ENCODE assay signal across 16 cellular contexts in genomic region chr15:47998523-47999113, GRCh38.
"Had no signal": no experiment of that assay in that cellular context is flagged by ENCODE, and none has a peak within 500 bp of the region (broad histone marks: within the 10 kb centered on the region; RNA-seq: fewer than 3 reads in every experiment).

No MANE protein-coding gene starts in this region.

- H3K4me2 ChIP-seq: hepatocyte had no signal

- DNase-seq: activated CD4-positive, alpha-beta T cell treated with anti-CD3 and anti-CD28 coated beads, Interleukin-2, amount 50 U/mL, for 1 hour; activated CD4-positive, CD25-positive, alpha-beta regulatory T cell treated with anti-CD3 and anti-CD28 coated beads, Interleukin-2, amount 50 U/mL, for 72 hours; activated gamma-delta T cell; activated T-cell treated with anti-CD3 and anti-CD28 coated beads, Interleukin-2, amount 50 U/mL, for 72 hours; dorsolateral prefrontal cortex; foreskin keratinocyte; left cardiac atrium; retina; stimulated activated CD4-positive, alpha-beta T cell treated with anti-CD3 and anti-CD28 coated beads, Interleukin-12 subunit alpha, Interleukin-12 subunit beta, amount 100 ng/mL, for 4 hours; stimulated activated CD4-positive, alpha-beta T cell treated with anti-CD3 and anti-CD28 coated beads, Interleukin-1b, Interleukin-23, amount 100 ng/mL, for 48 hours; stimulated activated CD8-positive, alpha-beta memory T cell treated with anti-CD3 and anti-CD28 coated beads, Interleukin-4, amount 100 ng/mL, for 48 hours; stimulated activated naive CD4-positive, alpha-beta T cell; T-helper 1 cell; T1000 had no signal

- H3K27ac ChIP-seq: dorsolateral prefrontal cortex, foreskin keratinocyte, VCaP had no signal

- H2AFZ ChIP-seq: hepatocyte had no signal

- H3K4me3 ChIP-seq: dorsolateral prefrontal cortex, hepatocyte had no signal

- H3K79me2 ChIP-seq: hepatocyte had no signal

- H3K27me3 ChIP-seq: dorsolateral prefrontal cortex, foreskin keratinocyte had no signal

- ATAC-seq: activated T-cell treated with anti-CD3 and anti-CD28 coated beads, Interleukin-2, amount 50 U/mL, for 72 hours; foreskin keratinocyte; left cardiac atrium had no signal

- H3K4me1 ChIP-seq: foreskin keratinocyte had no signal
